Comparison of ENCODE assay signal across 10 cellular contexts in the genomic region with DNA sequence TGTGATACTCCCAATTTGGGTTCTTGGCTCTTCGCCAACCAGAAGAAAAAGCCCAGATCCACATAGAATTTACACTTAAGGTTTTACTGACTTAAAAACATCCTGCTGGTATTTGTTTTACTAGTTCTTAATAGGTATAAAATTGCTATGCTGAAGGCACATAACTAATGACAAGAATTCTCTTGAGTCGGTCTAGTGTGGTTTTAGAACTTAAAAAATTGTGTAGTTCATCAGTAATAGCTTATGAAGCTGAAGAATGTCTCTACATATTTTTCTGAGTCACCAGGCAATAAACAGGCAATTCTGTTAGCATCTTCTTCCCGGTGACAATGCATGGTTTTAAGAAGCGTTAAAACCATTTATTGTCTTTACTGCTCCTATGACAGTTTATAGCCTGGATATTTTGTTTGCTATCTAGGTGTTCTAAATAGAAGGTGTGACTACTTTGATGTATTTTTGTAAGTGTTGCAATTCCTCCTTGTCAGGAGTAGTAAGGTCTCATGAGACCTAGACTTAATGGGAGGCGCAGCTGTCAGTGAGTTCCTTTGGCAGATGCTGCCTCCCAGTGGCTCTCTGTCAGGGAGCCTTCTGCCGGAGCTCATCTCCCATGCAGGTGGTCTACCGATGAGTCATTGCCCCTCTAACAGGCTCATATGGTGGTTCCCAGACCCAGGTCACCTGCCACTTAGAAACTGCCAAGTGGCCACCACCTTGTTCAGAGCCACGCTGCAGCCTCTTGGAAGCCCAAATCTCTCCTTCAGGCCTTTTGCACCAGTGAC.
DNase-seq lines count a peak whose midpoint lies in the region; ATAC-seq, FAIRE-seq and TF ChIP-seq lines count a peak whose summit lies in the region.
"Had no signal": no experiment of that assay in that cellular context is flagged by ENCODE, and none has a peak within 500 bp of the region (broad histone marks: within the 10 kb centered on the region; RNA-seq: fewer than 3 reads in every experiment).

No MANE protein-coding gene starts in this region.

- no peaks in the 10 kb centered on the region for H4K20me1 ChIP-seq in HepG2 (ENCODE audit: insufficient read depth, low read length)

- TF ChIP-seq CTCF in HepG2 (CRISPR knock-in tag; IDR thresholded peaks at IDR 0.05) = peak; percentile 62

- DNase-seq in DMS 273 treated with DMSO at 0.1 percent for 48 hours (lab: John Stamatoyannopoulos, UW) (peak; percentile 52), amniotic epithelial cell (ENCODE audit: low read depth) (peak; percentile 7), HepG2 (ENCODE audit: low spot score) (peak; percentile 5), T-helper 1 cell (no peak)

- no peaks in the 10 kb centered on the region for H3K9me3 Mint-ChIP-seq in stimulated activated memory B cell treated with anti-CD40 and anti-IgM and Interleukin-4, amounts not matched to agents 10 μg/mL and 1 μg/mL and 100 μg/mL, for 72 hours
- H3K9me3 Mint-ChIP-seq: T-helper 1 cell treated with Interleukin-12 subunit alpha and Interleukin-12 subunit beta and Interleukin-4 antibody, amounts not matched to agents 30 μg/mL and 1 μg/mL, for 36 hours had no signal

- no peak overlapping the region for H3K4me3 Mint-ChIP-seq in stimulated activated memory B cell treated with anti-CD40 and anti-IgM and Interleukin-4, amounts not matched to agents 10 μg/mL and 1 μg/mL and 100 μg/mL, for 72 hours
- H3K4me3 Mint-ChIP-seq: T-helper 1 cell treated with Interleukin-12 subunit alpha and Interleukin-12 subunit beta and Interleukin-4 antibody, amounts not matched to agents 30 μg/mL and 1 μg/mL, for 36 hours had no signal

- in situ Hi-C loops in HepG2 (cut with HindIII; ENCODE audit: extremely low pct_ligation_motif_present, low pct_unique_long_range_greater_than_20kb) = no loop called here

- ATAC-seq in HepG2 = peak; percentile 49; the same call in 2 of the 3 replicates
- ATAC-seq in GM19395 (IDR thresholded peaks at IDR 0.05; ENCODE audit: unreplicated experiment) = no peak
- no peak for ATAC-seq in stimulated activated memory B cell treated with anti-CD40 and anti-IgM and Interleukin-4, amounts not matched to agents 10 μg/mL and 1 μg/mL and 100 μg/mL, for 72 hours
- no peak for ATAC-seq in HG02678 (IDR thresholded peaks at IDR 0.05; ENCODE audit: unreplicated experiment)
- ATAC-seq: mucosa of descending colon had no signal

- no peak overlapping the region for H3K4me2 ChIP-seq in HepG2 (ENCODE audit: low read depth, low read length)

- H3K36me3 ChIP-seq in HepG2 (replicated peaks in 1 of 2; ENCODE audit: control insufficient read depth in 1 of 2, insufficient read depth in 2 of 2, low read length in 2 of 2) = no peaks in the 10 kb centered on the region

- CTCF ChIA-PET in HepG2 (lab: Yijun Ruan, JAX; ENCODE audit: low intra/inter-chr PET ratio, low total read pairs) = interaction anchor here (1.1 kb wide), 1 partner anchor 464 kb away, joined by 3 read pairs; no protein-coding TSS in a partner anchor

- intact Hi-C loops in HepG2 (cut with micrococcal nuclease; ENCODE audit: unreplicated experiment) = loop anchor here (1.0 kb wide), 1 partner anchor 463 kb away; no protein-coding TSS in a partner anchor

- H3K36me3 Mint-ChIP-seq in stimulated activated memory B cell treated with anti-CD40 and anti-IgM and Interleukin-4, amounts not matched to agents 10 μg/mL and 1 μg/mL and 100 μg/mL, for 72 hours = no peaks in the 10 kb centered on the region

- BruUV-seq in HepG2 (replicated peaks; lab: Mats Ljungman, UMichigan) = no TSS peak

- no peak overlapping the region for H3K27ac Mint-ChIP-seq in stimulated activated memory B cell treated with anti-CD40 and anti-IgM and Interleukin-4, amounts not matched to agents 10 μg/mL and 1 μg/mL and 100 μg/mL, for 72 hours
- H3K27ac Mint-ChIP-seq: T-helper 1 cell treated with Interleukin-12 subunit alpha and Interleukin-12 subunit beta and Interleukin-4 antibody, amounts not matched to agents 30 μg/mL and 1 μg/mL, for 36 hours had no signal

- no peak for TF ChIP-seq POLR2A in HepG2 (IDR thresholded peaks at IDR 0.05; ENCODE audit: insufficient read depth in 1 of 2, low read depth in 2 of 2, low read length in 2 of 2)

- H3K9ac ChIP-seq in HepG2 (ENCODE audit: insufficient read depth, low read depth, low read length) = no peak overlapping the region

- 14% methylated on average over 8 of the region's 8 CpGs for WGBS in HepG2 (ENCODE audit: low lambda C conversion rate)

- TF ChIP-seq RAD21 in Ishikawa (IDR thresholded peaks at IDR 0.05; ENCODE audit: low read depth) (peak; percentile 33), HepG2 (CRISPR knock-in tag; IDR thresholded peaks at IDR 0.05) (no peak)

- no peak overlapping the region for H3K27ac ChIP-seq in HepG2 (ENCODE audit: extremely low read length, insufficient read depth, low read length)

- no peak for FAIRE-seq in HepG2 (lab: Jason Lieb, UNC)

- H2AFZ ChIP-seq in HepG2 (ENCODE audit: low read length) = no peak overlapping the region

- no peak overlapping the region for H3K4me3 ChIP-seq in HepG2 (replicated peaks in 1 of 3; ENCODE audit: insufficient read depth in 1 of 3, low read depth in 2 of 3, low read length in 3 of 3)
- H3K4me3 ChIP-seq: mucosa of descending colon had no signal

- TF ChIP-seq EP300 in Ishikawa (IDR thresholded peaks at IDR 0.05; ENCODE audit: borderline replicate concordance) (no peak), HepG2 (IDR thresholded peaks at IDR 0.05; ENCODE audit: low read depth in 2 of 2, low read length in 2 of 2) (no peak), HepG2 (CRISPR knock-in tag; IDR thresholded peaks at IDR 0.05; ENCODE audit: borderline replicate concordance) (no peak)

- POLR2A ChIA-PET in HepG2 (lab: Yijun Ruan, JAX) = no interaction called here

- H3K27me3 ChIP-seq in HepG2 (ENCODE audit: control insufficient read depth in 1 of 2, insufficient read depth in 2 of 2, low read length in 2 of 2) = no peaks in the 10 kb centered on the region; a peak in 1 of 5 replicates

- no peaks in the 10 kb centered on the region for H3K79me2 ChIP-seq in HepG2 (ENCODE audit: insufficient read depth, low read length)

- H3K9me3 ChIP-seq in HepG2 (ENCODE audit: low read length) = no peaks in the 10 kb centered on the region
- H3K9me3 ChIP-seq: mucosa of descending colon had no signal

- H3K27me3 Mint-ChIP-seq in stimulated activated memory B cell treated with anti-CD40 and anti-IgM and Interleukin-4, amounts not matched to agents 10 μg/mL and 1 μg/mL and 100 μg/mL, for 72 hours = no peaks in the 10 kb centered on the region

- no peaks in the 10 kb centered on the region for H3K4me1 Mint-ChIP-seq in stimulated activated memory B cell treated with anti-CD40 and anti-IgM and Interleukin-4, amounts not matched to agents 10 μg/mL and 1 μg/mL and 100 μg/mL, for 72 hours

- H3K4me1 ChIP-seq in HepG2 (ENCODE audit: insufficient read depth, low read length) = no peaks in the 10 kb centered on the region

TF ChIP-seq in Ishikawa, 13 proteins besides CTCF, POLR2A, EP300 and RAD21:
- TF ChIP-seq, protein P1, sequence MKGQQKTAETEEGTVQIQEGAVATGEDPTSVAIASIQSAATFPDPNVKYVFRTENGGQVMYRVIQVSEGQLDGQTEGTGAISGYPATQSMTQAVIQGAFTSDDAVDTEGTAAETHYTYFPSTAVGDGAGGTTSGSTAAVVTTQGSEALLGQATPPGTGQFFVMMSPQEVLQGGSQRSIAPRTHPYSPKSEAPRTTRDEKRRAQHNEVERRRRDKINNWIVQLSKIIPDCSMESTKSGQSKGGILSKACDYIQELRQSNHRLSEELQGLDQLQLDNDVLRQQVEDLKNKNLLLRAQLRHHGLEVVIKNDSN (IDR thresholded peaks at IDR 0.05) = no peak
- TF ChIP-seq ZBTB7A (IDR thresholded peaks at IDR 0.05; ENCODE audit: low read depth) (no peak), TEAD4 (IDR thresholded peaks at IDR 0.05) (no peak), CEBPB (IDR thresholded peaks at IDR 0.05) (no peak), NFIC (IDR thresholded peaks at IDR 0.05) (no peak)

TF ChIP-seq in HepG2, 621 proteins besides CTCF, POLR2A, EP300 and RAD21:
- TF ChIP-seq NR2F1 (CRISPR knock-in tag; IDR thresholded peaks at IDR 0.05) = no peak
- TF ChIP-seq, protein P2, sequence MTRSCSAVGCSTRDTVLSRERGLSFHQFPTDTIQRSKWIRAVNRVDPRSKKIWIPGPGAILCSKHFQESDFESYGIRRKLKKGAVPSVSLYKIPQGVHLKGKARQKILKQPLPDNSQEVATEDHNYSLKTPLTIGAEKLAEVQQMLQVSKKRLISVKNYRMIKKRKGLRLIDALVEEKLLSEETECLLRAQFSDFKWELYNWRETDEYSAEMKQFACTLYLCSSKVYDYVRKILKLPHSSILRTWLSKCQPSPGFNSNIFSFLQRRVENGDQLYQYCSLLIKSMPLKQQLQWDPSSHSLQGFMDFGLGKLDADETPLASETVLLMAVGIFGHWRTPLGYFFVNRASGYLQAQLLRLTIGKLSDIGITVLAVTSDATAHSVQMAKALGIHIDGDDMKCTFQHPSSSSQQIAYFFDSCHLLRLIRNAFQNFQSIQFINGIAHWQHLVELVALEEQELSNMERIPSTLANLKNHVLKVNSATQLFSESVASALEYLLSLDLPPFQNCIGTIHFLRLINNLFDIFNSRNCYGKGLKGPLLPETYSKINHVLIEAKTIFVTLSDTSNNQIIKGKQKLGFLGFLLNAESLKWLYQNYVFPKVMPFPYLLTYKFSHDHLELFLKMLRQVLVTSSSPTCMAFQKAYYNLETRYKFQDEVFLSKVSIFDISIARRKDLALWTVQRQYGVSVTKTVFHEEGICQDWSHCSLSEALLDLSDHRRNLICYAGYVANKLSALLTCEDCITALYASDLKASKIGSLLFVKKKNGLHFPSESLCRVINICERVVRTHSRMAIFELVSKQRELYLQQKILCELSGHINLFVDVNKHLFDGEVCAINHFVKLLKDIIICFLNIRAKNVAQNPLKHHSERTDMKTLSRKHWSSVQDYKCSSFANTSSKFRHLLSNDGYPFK (CRISPR knock-in tag; IDR thresholded peaks at IDR 0.05; ENCODE audit: borderline replicate concordance) = no peak
- peak; percentile 63 for TF ChIP-seq STAG1 (CRISPR knock-in tag; IDR thresholded peaks at IDR 0.05)
- no peak for TF ChIP-seq ZNF256 (CRISPR knock-in tag; conservative IDR thresholded peaks at IDR 0.05)
TF ChIP-seq in HepG2: peak in this region for 1.

Comparison
In these comparisons a context has a peak if more than half of its experiments do, and no peak if none do; other contexts are left out.
1. DNase-seq: peak in DMS 273 treated with DMSO at 0.1 percent for 48 hours (single experiment), amniotic epithelial cell (single experiment) and HepG2 (single experiment); none in T-helper 1 cell (0 of 5).